ENCODE assay signal across 1 cellular context in genomic region chr1:25874635-25875153, GRCh38.
TF ChIP-seq lines count a peak whose summit lies in the region.

No MANE protein-coding gene starts in this region.

TF ChIP-seq in SK-N-SH treated with all-trans-retinoic acid at 6 μM for 48 hours, 23 proteins besides CTCF, POLR2A, EP300 and RAD21 (continued from another document):
- no peak for TF ChIP-seq GLIS3 (CRISPR knock-in tag; IDR thresholded peaks at IDR 0.05)
